Comparison of ENCODE assay signal across 1 cellular context in the genomic region with DNA sequence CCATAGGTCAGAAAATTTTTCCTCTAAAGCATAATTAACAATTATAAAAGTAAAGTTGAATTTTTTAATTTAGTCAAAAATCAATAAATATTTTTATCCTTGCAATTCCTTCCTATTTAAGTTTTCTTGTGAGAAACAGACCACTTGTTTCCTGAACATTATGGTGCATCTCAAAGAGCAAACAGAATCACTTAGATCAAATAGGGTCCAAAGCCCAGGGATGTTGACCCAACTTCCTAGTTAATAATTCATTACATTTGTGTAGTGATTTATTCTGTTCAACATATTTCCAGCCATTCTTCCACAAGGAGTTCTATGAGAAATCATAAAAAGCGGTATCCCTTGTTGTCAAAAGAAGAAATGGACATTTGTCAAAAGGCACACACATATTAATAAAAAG.
TF ChIP-seq lines count a peak whose summit lies in the region.

No MANE protein-coding gene starts in this region.

TF ChIP-seq in liver, 16 proteins besides CTCF, POLR2A, EP300 and RAD21 (continued from another document):
- TF ChIP-seq REST (IDR thresholded peaks at IDR 0.05) (no peak), JUND (IDR thresholded peaks at IDR 0.05) (peak; percentile 45 to 68), GABPA (IDR thresholded peaks at IDR 0.05 in 1 of 2, conservative IDR thresholded peaks at IDR 0.05 in 1 of 2) (no peak), SP1 (IDR thresholded peaks at IDR 0.05) (peak; percentile 74), ZBTB33 (IDR thresholded peaks at IDR 0.05) (no peak)
